Comparison of ENCODE assay signal across 22 cellular contexts in the genomic region with DNA sequence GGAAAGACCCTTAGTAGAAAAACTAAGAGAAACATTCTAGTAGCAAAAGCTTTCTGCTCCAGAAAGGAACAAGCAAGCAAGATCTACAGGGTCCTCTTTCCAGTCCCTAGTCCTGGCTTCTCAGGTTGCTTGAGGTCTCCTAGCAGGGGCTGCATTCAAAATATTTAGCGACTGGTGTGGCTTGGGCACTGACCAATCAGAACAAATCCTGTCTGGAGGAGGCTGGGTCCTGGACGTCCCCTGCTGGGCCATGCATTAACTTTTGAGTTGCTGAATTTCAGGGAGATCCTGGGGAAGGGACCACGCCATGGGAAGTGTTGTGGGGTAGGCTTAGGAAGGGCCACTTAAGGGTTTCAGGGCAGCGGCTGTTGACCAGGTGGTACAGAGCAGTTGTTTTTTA. TPM values are rescaled to one million over a fixed set of nuclear protein-coding genes. Genes with fewer than 3 reads are reported as not detected.
DNase-seq lines count a peak whose midpoint lies in the region; ATAC-seq and TF ChIP-seq lines count a peak whose summit lies in the region.
"Had no signal": no experiment of that assay in that cellular context is flagged by ENCODE, and none has a peak within 500 bp of the region (broad histone marks: within the 10 kb centered on the region; RNA-seq: fewer than 3 reads in every experiment).

No MANE protein-coding gene starts in this region.

- H3K27ac ChIP-seq in C4-2B (peak overlapping the region; percentile 71; the same call in 1 of the 2 replicates), HUES48 (ENCODE audit: low read depth, low read length) (peak overlapping the region; percentile 91)
- H3K27ac ChIP-seq in naive thymus-derived CD4-positive, alpha-beta T cell (ENCODE audit: low read depth, low read length), result no peak overlapping the region
- H3K27ac ChIP-seq: esophagus muscularis mucosa, heart left ventricle had no signal

- H3K27ac Mint-ChIP-seq in naive thymus-derived CD4-positive, alpha-beta T cell, result peak overlapping the region in 8 of 9 donors; percentile 10 to 87 (median 72)
- H3K27ac Mint-ChIP-seq: activated T-cell treated with anti-CD3 and anti-CD28 coated beads, Interleukin-2, amount 50 U/mL, for 72 hours; stimulated activated naive CD8-positive, alpha-beta T cell treated with anti-CD3 and anti-CD28 coated beads, Interleukin-15, amount 100 ng/mL, for 72 hours had no signal

- ATAC-seq in naive thymus-derived CD4-positive, alpha-beta T cell, result no peak
- ATAC-seq: activated T-cell treated with anti-CD3 and anti-CD28 coated beads, Interleukin-2, amount 50 U/mL, for 72 hours; heart left ventricle; Right ventricle myocardium inferior; stimulated activated naive CD8-positive, alpha-beta T cell treated with anti-CD3 and anti-CD28 coated beads, Interleukin-15, amount 100 ng/mL, for 72 hours had no signal

- CTCF ChIA-PET in naive thymus-derived CD4-positive, alpha-beta T cell (lab: Charles Lee), result interaction anchor here (0.5 to 0.6 kb wide), 2 partner anchors 11 to 69 kb away, joined by 3 read pairs; no protein-coding TSS in a partner anchor

- peaks cover 35% of the 10 kb centered on the region for H3K4me1 ChIP-seq in HUES48 (ENCODE audit: control insufficient read depth, insufficient read depth, low read length)
- H3K4me1 ChIP-seq in naive thymus-derived CD4-positive, alpha-beta T cell (ENCODE audit: control insufficient read depth in 2 of 2, insufficient read depth in 2 of 2, low read length in 2 of 2), result peaks cover 31 to 49% of the 10 kb centered on the region in 2 donors
- H3K4me1 ChIP-seq: esophagus muscularis mucosa had no signal

- peak overlapping the region in 2 of 10 donors; percentile 29 to 30 for H3K4me3 Mint-ChIP-seq in naive thymus-derived CD4-positive, alpha-beta T cell
- H3K4me3 Mint-ChIP-seq: activated T-cell treated with anti-CD3 and anti-CD28 coated beads, Interleukin-2, amount 50 U/mL, for 72 hours; neural crest cell; stimulated activated naive CD8-positive, alpha-beta T cell treated with anti-CD3 and anti-CD28 coated beads, Interleukin-15, amount 100 ng/mL, for 72 hours had no signal

- peak overlapping the region; percentile 13; the same call in 1 of the 2 replicates for H3K4me3 ChIP-seq in HUES48 (ENCODE audit: low read depth, low read length)
- H3K4me3 ChIP-seq in naive thymus-derived CD4-positive, alpha-beta T cell (ENCODE audit: low read length), result no peak overlapping the region
- H3K4me3 ChIP-seq: esophagus muscularis mucosa, heart left ventricle had no signal

- peaks cover 56 to 95% (median 87%) of the 10 kb centered on the region in 7 donors for H3K4me1 Mint-ChIP-seq in naive thymus-derived CD4-positive, alpha-beta T cell

- POLR2A ChIA-PET in naive thymus-derived CD4-positive, alpha-beta T cell (lab: Charles Lee), result interaction anchor here (0.9 to 7.9 kb wide), 5 partner anchors 11 to 28 kb away, joined by 3 to 77 read pairs (median 4); partner anchors contain the start of genes SORL1 and SORL1-AS1

- H3K9ac ChIP-seq in HUES48 (ENCODE audit: low read depth, low read length), result no peak overlapping the region

- intact Hi-C loops in naive thymus-derived CD4-positive, alpha-beta T cell (cut with micrococcal nuclease), result no loop called here

- no peak for TF ChIP-seq CTCF in C4-2B (conservative IDR thresholded peaks at IDR 0.05)

- H3K27me3 Mint-ChIP-seq in naive thymus-derived CD4-positive, alpha-beta T cell, result no peaks in the 10 kb centered on the region
- H3K27me3 Mint-ChIP-seq: stimulated activated naive CD8-positive, alpha-beta T cell treated with anti-CD3 and anti-CD28 coated beads, Interleukin-15, amount 100 ng/mL, for 72 hours had no signal

- DNase-seq in ecto neural progenitor cell (ENCODE audit: low spot score), result peak; percentile 68
- no peak for DNase-seq in naive thymus-derived CD4-positive, alpha-beta T cell
- DNase-seq in KG1 (lab: John Stamatoyannopoulos, UW), result no peak
- no peak for DNase-seq in NK-92 treated with Interleukin-12 subunit alpha and Interleukin-12 subunit beta, amount 100 ng/mL, for 24 hours (lab: John Stamatoyannopoulos, UW)
- DNase-seq in superior temporal gyrus (ENCODE audit: extremely low spot score), result no peak
- DNase-seq in NCI-H446 (lab: John Stamatoyannopoulos, UW), result no peak
- DNase-seq: activated CD4-positive, alpha-beta T cell treated with anti-CD3 and anti-CD28 coated beads for 4 hours; activated T-cell treated with anti-CD3 and anti-CD28 coated beads, Interleukin-2, amount 50 U/mL, for 72 hours; amygdala; DMS153; HCEC 1CT; heart left ventricle; Karpas-422; NCI-H187; NCI-H774; small intestine; stimulated activated naive CD8-positive, alpha-beta T cell treated with anti-CD3 and anti-CD28 coated beads, Interleukin-15, amount 100 ng/mL, for 72 hours had no signal

- H3K27me3 ChIP-seq in HUES48 (ENCODE audit: control insufficient read depth, insufficient read depth, low read length), result no peaks in the 10 kb centered on the region
- H3K27me3 ChIP-seq in naive thymus-derived CD4-positive, alpha-beta T cell (ENCODE audit: control insufficient read depth in 2 of 2, insufficient read depth in 2 of 2, low read length in 2 of 2), result no peaks in the 10 kb centered on the region
- H3K27me3 ChIP-seq: esophagus muscularis mucosa, heart left ventricle had no signal

- H3K9me3 Mint-ChIP-seq in naive thymus-derived CD4-positive, alpha-beta T cell, result peaks cover 0 to 6% (median 0%) of the 10 kb centered on the region in 11 donors
- H3K9me3 Mint-ChIP-seq: neural crest cell had no signal

- H3K36me3 ChIP-seq in HUES48 (ENCODE audit: control insufficient read depth, insufficient read depth, low read length), result peaks cover 17% of the 10 kb centered on the region
- peaks cover 8 to 34% (median 16%) of the 10 kb centered on the region in 3 experiments for H3K36me3 ChIP-seq in naive thymus-derived CD4-positive, alpha-beta T cell (ENCODE audit: control insufficient read depth in 2 of 3, insufficient read depth in 3 of 3, low read length in 3 of 3)

- H3K36me3 Mint-ChIP-seq in naive thymus-derived CD4-positive, alpha-beta T cell, result peaks cover 4 to 47% (median 24%) of the 10 kb centered on the region in 5 donors

- H3K9me3 ChIP-seq in HUES48 (ENCODE audit: control insufficient read depth, insufficient read depth, low read length), result no peaks in the 10 kb centered on the region
- no peaks in the 10 kb centered on the region for H3K9me3 ChIP-seq in naive thymus-derived CD4-positive, alpha-beta T cell (ENCODE audit: control insufficient read depth in 2 of 3, low read length in 3 of 3)
- H3K9me3 ChIP-seq: esophagus muscularis mucosa, heart left ventricle had no signal

RNA-seq across cellular contexts. Expression of gene SORL1, which starts 27.2 kb away (rescaled TPM):
- total RNA-seq in naive thymus-derived CD4-positive, alpha-beta T cell, result 100 to 1,000 TPM; 179 to 555 (median 375) TPM
- polyA plus RNA-seq in naive thymus-derived CD4-positive, alpha-beta T cell, result 100 to 1,000 TPM; 165 to 249 TPM
